ENCODE assay signal across 8 cellular contexts in the genomic region with DNA sequence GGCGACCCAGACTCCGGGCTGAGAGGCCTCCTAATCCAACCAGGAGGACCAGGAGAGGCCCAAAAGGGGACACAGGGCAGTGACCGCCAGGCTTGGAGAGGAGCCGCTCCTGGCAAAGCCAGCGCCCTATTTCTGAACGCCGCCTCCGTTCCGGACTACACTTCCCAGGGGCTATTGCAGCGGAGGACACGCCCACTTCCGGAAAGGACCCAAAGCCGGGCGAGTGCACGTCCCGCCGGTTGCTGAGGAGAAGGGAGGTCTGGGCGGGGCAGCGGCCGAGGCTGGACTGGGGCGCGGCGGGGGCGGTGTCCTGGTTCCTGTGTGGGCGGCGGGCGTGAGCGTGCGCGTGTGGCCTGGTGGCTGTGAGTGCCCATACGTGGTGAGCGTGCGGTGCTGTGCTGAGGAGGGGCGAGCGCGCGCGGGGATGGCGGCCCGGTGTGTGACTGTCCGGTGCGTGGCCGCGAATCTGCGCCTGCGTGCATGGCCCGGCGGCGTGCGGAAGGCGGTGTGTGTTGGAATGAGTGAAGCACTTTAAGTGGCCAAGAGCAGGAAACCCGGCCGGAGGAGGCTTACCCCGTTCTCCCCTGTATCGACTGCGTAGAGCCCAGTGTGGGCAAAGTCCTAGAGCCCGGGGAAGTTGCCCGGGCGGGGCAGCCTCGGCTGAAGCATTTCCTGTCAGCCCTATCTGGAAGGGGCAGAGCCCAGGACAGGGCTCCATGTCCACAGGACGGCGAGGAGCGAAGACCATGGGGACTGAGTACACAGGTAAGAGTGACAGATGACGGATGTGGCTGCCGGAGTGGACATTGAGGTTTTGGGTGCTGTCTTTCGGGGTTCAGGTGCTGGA. TPM values are rescaled to one million over a fixed set of nuclear protein-coding genes. Genes with fewer than 3 reads are reported as not detected.
DNase-seq lines count a peak whose midpoint lies in the region; ATAC-seq, FAIRE-seq and TF ChIP-seq lines count a peak whose summit lies in the region.

A gene (plus strand): TSS at position 195 of the 847 bp plus-strand sequence. CDS start 2,844 bp downstream, outside the sequence.

- H3K36me3 Mint-ChIP-seq in Calu3 (ENCODE audit: insufficient read depth, unreplicated experiment): peaks cover 10% of the 10 kb centered on the region
- peaks cover 57% of the 10 kb centered on the region for H3K36me3 Mint-ChIP-seq in activated naive CD4-positive, alpha-beta T cell treated with anti-CD3 and anti-CD28 coated beads for 36 hours (ENCODE audit: low read depth)

- peak within 1 kb of the TSS; percentile 75 for H3K4me3 ChIP-seq in HUES64 (ENCODE audit: low read length)
- peak within 1 kb of the TSS; percentile 84 for H3K4me3 ChIP-seq in SJCRH30
- H3K4me3 ChIP-seq in neuron (ENCODE audit: low read length): peak within 1 kb of the TSS; percentile 61
- peak within 1 kb of the TSS; percentile 87 to 100 for H3K4me3 ChIP-seq in stomach smooth muscle (ENCODE audit: low read length in 2 of 2)

- peak within 1 kb of the TSS; percentile 48 for H3K9ac ChIP-seq in HUES64 (ENCODE audit: low read depth, low read length)
- H3K9ac ChIP-seq in stomach smooth muscle (ENCODE audit: low read length in 2 of 2): peak within 1 kb of the TSS; percentile 79 to 88

- intact Hi-C loops in Calu3 (cut with micrococcal nuclease; ENCODE audit: unreplicated experiment): no loop called here
- intact Hi-C loops in activated naive CD4-positive, alpha-beta T cell treated with anti-CD3 and anti-CD28 coated beads for 36 hours (cut with micrococcal nuclease): loop anchor here (1.0 to 10.0 kb wide), 3 partner anchors 28 to 163 kb away; a partner anchor contains a TSS

- H3K9me3 Mint-ChIP-seq in Calu3 (ENCODE audit: low read depth, unreplicated experiment): peaks cover 23% of the 10 kb centered on the region
- H3K9me3 Mint-ChIP-seq in activated naive CD4-positive, alpha-beta T cell treated with anti-CD3 and anti-CD28 coated beads for 36 hours: peaks cover 55% of the 10 kb centered on the region

- H3K4me1 Mint-ChIP-seq in Calu3 (ENCODE audit: low read depth, unreplicated experiment): no peaks in the 10 kb centered on the region
- H3K4me1 Mint-ChIP-seq in activated naive CD4-positive, alpha-beta T cell treated with anti-CD3 and anti-CD28 coated beads for 36 hours (ENCODE audit: low read depth): peaks cover 13% of the 10 kb centered on the region

- peak within 1 kb of the TSS; percentile 82 for H3K4me3 Mint-ChIP-seq in Calu3 (ENCODE audit: low read depth, unreplicated experiment)
- peak within 1 kb of the TSS; percentile 94 for H3K4me3 Mint-ChIP-seq in activated naive CD4-positive, alpha-beta T cell treated with anti-CD3 and anti-CD28 coated beads for 36 hours

- H3K27ac Mint-ChIP-seq in Calu3 (ENCODE audit: unreplicated experiment): peak within 1 kb of the TSS; percentile 56
- H3K27ac Mint-ChIP-seq in activated naive CD4-positive, alpha-beta T cell treated with anti-CD3 and anti-CD28 coated beads for 36 hours: peak within 1 kb of the TSS; percentile 73

- H3K27me3 ChIP-seq in HUES64 (ENCODE audit: insufficient read depth, low read length): no peaks in the 10 kb centered on the region
- H3K27me3 ChIP-seq in SJCRH30: no peaks in the 10 kb centered on the region
- H3K27me3 ChIP-seq in neuron (ENCODE audit: insufficient read depth, low read length): no peaks in the 10 kb centered on the region
- H3K27me3 ChIP-seq in stomach smooth muscle (ENCODE audit: control insufficient read depth in 1 of 2, insufficient read depth in 2 of 2, low read length in 2 of 2): no peaks in the 10 kb centered on the region

- BruUV-seq in Calu3 (replicated peaks; lab: Mats Ljungman, UMichigan): no TSS peak

- TF ChIP-seq CTCF in Calu3 (IDR thresholded peaks at IDR 0.05; ENCODE audit: unreplicated experiment): no peak

- FAIRE-seq in frontal cortex (lab: Jason Lieb, UNC): no peak

- DNase-seq in Calu3 (peak; percentile 75), SJCRH30 (peak; percentile 96 to 97), frontal cortex (ENCODE audit: low spot score in 2 of 2) (peak; percentile 89 to 95)
- peak; percentile 91 for DNase-seq in activated naive CD4-positive, alpha-beta T cell treated with anti-CD3 and anti-CD28 coated beads for 36 hours

- H3K9me3 ChIP-seq in HUES64 (ENCODE audit: insufficient read depth, low read depth, low read length): peaks cover 67% of the 10 kb centered on the region
- H3K9me3 ChIP-seq in SJCRH30 (replicated peaks): peaks cover 29% of the 10 kb centered on the region
- peaks cover 44% of the 10 kb centered on the region for H3K9me3 ChIP-seq in neuron (ENCODE audit: low read length)
- peaks cover 19 to 31% of the 10 kb centered on the region in 2 donors for H3K9me3 ChIP-seq in stomach smooth muscle (ENCODE audit: control insufficient read depth in 2 of 2, low read length in 2 of 2)

- H3K27me3 Mint-ChIP-seq in Calu3 (ENCODE audit: unreplicated experiment): no peaks in the 10 kb centered on the region
- H3K27me3 Mint-ChIP-seq in activated naive CD4-positive, alpha-beta T cell treated with anti-CD3 and anti-CD28 coated beads for 36 hours (ENCODE audit: low read depth): no peaks in the 10 kb centered on the region

- H2AFZ ChIP-seq in neuron (ENCODE audit: low read depth, low read length): peak within 1 kb of the TSS; percentile 82

- WGBS in HUES64: 5% methylated on average over 66 of the region's 66 CpGs

- H3K27ac ChIP-seq in HUES64 (ENCODE audit: low read depth, low read length): no peak within 1 kb of the TSS
- H3K27ac ChIP-seq in SJCRH30: peak within 1 kb of the TSS; percentile 60
- H3K27ac ChIP-seq in stomach smooth muscle (ENCODE audit: low read length): peak within 1 kb of the TSS; percentile 75

- H3K4me1 ChIP-seq in HUES64 (ENCODE audit: insufficient read depth, low read length) (no peaks in the 10 kb centered on the region), SJCRH30 (0 out of 2 replicates have a peak, but pooled peaks cover 3% of the 10 kb centered on the region), neuron (ENCODE audit: insufficient read depth, low read length) (peaks cover 9% of the 10 kb centered on the region), stomach smooth muscle (ENCODE audit: control insufficient read depth, insufficient read depth, low read length) (peaks cover 11% of the 10 kb centered on the region)

- CTCF ChIA-PET in Calu3 (lab: Charles Lee): no interaction called here
- CTCF ChIA-PET in activated naive CD4-positive, alpha-beta T cell treated with anti-CD3 and anti-CD28 coated beads for 36 hours (lab: Charles Lee): no interaction called here

- peak; percentile 96 for ATAC-seq in GM21423 (IDR thresholded peaks at IDR 0.05; ENCODE audit: unreplicated experiment)

- H3K36me3 ChIP-seq in HUES64 (ENCODE audit: insufficient read depth, low read length) (peaks cover 36% of the 10 kb centered on the region), SJCRH30 (peaks cover 32% of the 10 kb centered on the region), neuron (ENCODE audit: insufficient read depth, low read length) (peaks cover 35% of the 10 kb centered on the region), stomach smooth muscle (ENCODE audit: control insufficient read depth in 2 of 2, insufficient read depth in 2 of 2, low read length in 2 of 2) (peaks cover 26% of the 10 kb centered on the region in 2 donors)

RNA-seq across cellular contexts. Expression of the gene that starts here (rescaled TPM):
- total RNA-seq in Calu3 (2022) (0.68 and 1.4 TPM in 2 replicates), frontal cortex (15.1 TPM)
- 2.8 TPM for polyA plus RNA-seq in HUES64 (2013, experiment 1 of 2)
- 3.2 TPM for polyA plus RNA-seq in HUES64 (2013, experiment 2 of 2)
- 6.1 and 7.2 TPM in 2 replicates for total RNA-seq in SJCRH30 (2014; rRNA removed; shearing (Covaris generic))
- 1 to 10 TPM in 1 of 2 experiments, under 1 TPM in 1; 0.99 to 1.5 TPM for total RNA-seq in activated naive CD4-positive, alpha-beta T cell treated with anti-CD3 and anti-CD28 coated beads for 36 hours
